ENCODE assay signal across 11 cellular contexts in genomic region chr3:61669676-61670299, GRCh38.
A peak's percentile ranks its signal among the peaks of the same experiment; 100 is the strongest.
DNase-seq lines count a peak whose midpoint lies in the region; ATAC-seq and TF ChIP-seq lines count a peak whose summit lies in the region.
"Had no signal": no experiment of that assay in that cellular context is flagged by ENCODE, and none has a peak within 500 bp of the region (broad histone marks: within the 10 kb centered on the region; RNA-seq: fewer than 3 reads in every experiment).

No MANE protein-coding gene starts in this region.

- BruUV-seq in Calu3 (replicated peaks; lab: Mats Ljungman, UMichigan), result no TSS peak

- peak overlapping the region; percentile 52 for H3K27ac ChIP-seq in left ventricle myocardium inferior (replicated peaks)
- H3K27ac ChIP-seq in effector memory CD4-positive, alpha-beta T cell (ENCODE audit: insufficient read depth, low read length, poor library complexity, severe bottlenecking), result no peak overlapping the region
- H3K27ac ChIP-seq in testis, result no peak overlapping the region
- H3K27ac ChIP-seq: HL-60 had no signal

- H3K36me3 Mint-ChIP-seq in Calu3 (ENCODE audit: insufficient read depth, unreplicated experiment), result no peaks in the 10 kb centered on the region

- no peak for TF ChIP-seq POLR2A in testis (IDR thresholded peaks at IDR 0.05)

- WGBS in testis, 2 donors, result 88 to 89% methylated on average over 6 of the region's 6 CpGs

- ATAC-seq in GM19463 (IDR thresholded peaks at IDR 0.05; ENCODE audit: unreplicated experiment), result peak; percentile 90
- ATAC-seq: activated T-cell treated with anti-CD3 and anti-CD28 coated beads, Interleukin-2, amount 50 U/mL, for 4 hours had no signal

- TF ChIP-seq CTCF in left ventricle myocardium inferior (IDR thresholded peaks at IDR 0.05; ENCODE audit: borderline replicate concordance) (no peak), Calu3 (IDR thresholded peaks at IDR 0.05; ENCODE audit: unreplicated experiment) (no peak), testis (IDR thresholded peaks at IDR 0.05) (no peak)

- no peak overlapping the region for H3K27ac Mint-ChIP-seq in Calu3 (ENCODE audit: unreplicated experiment)

- H3K4me3 Mint-ChIP-seq in Calu3 (ENCODE audit: low read depth, unreplicated experiment), result no peak overlapping the region
- H3K4me3 Mint-ChIP-seq: activated T-cell treated with anti-CD3 and anti-CD28 coated beads, Interleukin-2, amount 50 U/mL, for 4 hours had no signal

- H3K36me3 ChIP-seq in left ventricle myocardium inferior (no peaks in the 10 kb centered on the region), testis (ENCODE audit: low read depth, missing control alignments) (no peaks in the 10 kb centered on the region)
- H3K36me3 ChIP-seq in effector memory CD4-positive, alpha-beta T cell (ENCODE audit: control insufficient read depth, insufficient read depth, low read length), result no peaks in the 10 kb centered on the region

- intact Hi-C loops in left ventricle myocardium inferior (cut with micrococcal nuclease) (no loop called here), Calu3 (cut with micrococcal nuclease; ENCODE audit: unreplicated experiment) (no loop called here), testis (cut with DNase I; ENCODE audit: low total_unique reads) (no loop called here)

- H3K4me1 Mint-ChIP-seq in Calu3 (ENCODE audit: low read depth, unreplicated experiment), result no peaks in the 10 kb centered on the region

- CTCF ChIA-PET in Calu3 (lab: Charles Lee), result no interaction called here

- no peaks in the 10 kb centered on the region for H3K9me3 ChIP-seq in left ventricle myocardium inferior (replicated peaks)
- H3K9me3 ChIP-seq in effector memory CD4-positive, alpha-beta T cell (ENCODE audit: control insufficient read depth, low read length), result no peaks in the 10 kb centered on the region
- no peaks in the 10 kb centered on the region for H3K9me3 ChIP-seq in testis

- H3K27me3 Mint-ChIP-seq in Calu3 (ENCODE audit: unreplicated experiment), result no peaks in the 10 kb centered on the region

- DNase-seq in A172 (ENCODE audit: low spot score), result peak; percentile 6
- peak; percentile 81 for DNase-seq in NCI-H69 (lab: John Stamatoyannopoulos, UW)
- peak; percentile 34 for DNase-seq in left ventricle myocardium inferior
- no peak for DNase-seq in effector memory CD4-positive, alpha-beta T cell
- DNase-seq in Calu3, result no peak
- no peak for DNase-seq in HK-2 (ENCODE audit: unreplicated experiment)
- DNase-seq in testis, result no peak
- DNase-seq: activated T-cell treated with anti-CD3 and anti-CD28 coated beads, Interleukin-2, amount 50 U/mL, for 4 hours; caudate nucleus had no signal

- H3K27me3 ChIP-seq in left ventricle myocardium inferior (ENCODE audit: low read depth), result no peaks in the 10 kb centered on the region
- no peaks in the 10 kb centered on the region for H3K27me3 ChIP-seq in effector memory CD4-positive, alpha-beta T cell (replicated peaks; ENCODE audit: control insufficient read depth, insufficient read depth, low read length, poor library complexity, severe bottlenecking)
- H3K27me3 ChIP-seq in testis, result no peaks in the 10 kb centered on the region

- no peaks in the 10 kb centered on the region for H3K9me3 Mint-ChIP-seq in Calu3 (ENCODE audit: low read depth, unreplicated experiment)

- H3K4me1 ChIP-seq in left ventricle myocardium inferior (peaks cover 71% of the 10 kb centered on the region), testis (peaks cover 7% of the 10 kb centered on the region)
- no peaks in the 10 kb centered on the region for H3K4me1 ChIP-seq in effector memory CD4-positive, alpha-beta T cell (ENCODE audit: control insufficient read depth, insufficient read depth, low read length, poor library complexity, severe bottlenecking)

- no peak overlapping the region for H3K4me3 ChIP-seq in left ventricle myocardium inferior
- H3K4me3 ChIP-seq in effector memory CD4-positive, alpha-beta T cell (ENCODE audit: insufficient read depth, low read depth, low read length, poor library complexity, severe bottlenecking), result no peak overlapping the region
- no peak overlapping the region for H3K4me3 ChIP-seq in testis

Comparison
In these comparisons a context has a peak if more than half of its experiments do, and no peak if none do; other contexts are left out.
1. DNase-seq: peak in A172 (single experiment), NCI-H69 (single experiment) and left ventricle myocardium inferior (single experiment); none in effector memory CD4-positive, alpha-beta T cell (0 of 3), Calu3 (single experiment), HK-2 (single experiment) and testis (single experiment).